In genomic region chr7:26182283-26182682, GRCh38 we compare ENCODE assay signal across 13 cellular contexts. TPM values are rescaled to one million over a fixed set of nuclear protein-coding genes. Genes with fewer than 3 reads are reported as not detected.
DNase-seq lines count a peak whose midpoint lies in the region; ATAC-seq, FAIRE-seq and TF ChIP-seq lines count a peak whose summit lies in the region.
"Had no signal": no experiment of that assay in that cellular context is flagged by ENCODE, and none has a peak within 500 bp of the region (broad histone marks: within the 10 kb centered on the region; RNA-seq: fewer than 3 reads in every experiment).

No MANE protein-coding gene starts in this region.

- H3K9me3 ChIP-seq in astrocyte (ENCODE audit: insufficient read depth, low read depth, low read length): no peaks in the 10 kb centered on the region
- no peaks in the 10 kb centered on the region for H3K9me3 ChIP-seq in naive thymus-derived CD4-positive, alpha-beta T cell (ENCODE audit: control insufficient read depth in 2 of 3, low read length in 3 of 3)
- H3K9me3 ChIP-seq: ascending aorta had no signal

- CTCF ChIA-PET in activated CD4-positive, alpha-beta memory T cell treated with anti-CD3 and anti-CD28 coated beads for 36 hours (lab: Charles Lee): interaction anchor here (0.8 to 1.7 kb wide), 3 partner anchors 15 to 93 kb away, joined by 3 to 9 read pairs (median 6); no protein-coding TSS in a partner anchor
- CTCF ChIA-PET in activated CD4-positive, alpha-beta memory T cell treated with anti-CD3 and anti-CD28 coated beads, Interleukin-2, amount 10 ng/mL, durations not matched to agents 7 days and 5 days (lab: Charles Lee): interaction anchor here (0.6 to 1.9 kb wide), 3 partner anchors 30 to 1003 kb away, joined by 3 to 9 read pairs (median 4); partner anchors contain the start of gene NFE2L3
- CTCF ChIA-PET in naive thymus-derived CD4-positive, alpha-beta T cell (lab: Charles Lee): interaction anchor here (0.7 to 1.4 kb wide), 2 partner anchors 15 to 103 kb away, joined by 3 read pairs; no protein-coding TSS in a partner anchor

- no peak overlapping the region for H3K4me3 ChIP-seq in astrocyte (ENCODE audit: insufficient read depth, low read depth, low read length)
- no peak overlapping the region for H3K4me3 ChIP-seq in naive thymus-derived CD4-positive, alpha-beta T cell (ENCODE audit: low read length)
- H3K4me3 ChIP-seq: ascending aorta had no signal

- H3K4me3 Mint-ChIP-seq in activated CD4-positive, alpha-beta memory T cell treated with anti-CD3 and anti-CD28 coated beads for 36 hours: no peak overlapping the region
- no peak overlapping the region for H3K4me3 Mint-ChIP-seq in activated CD4-positive, alpha-beta memory T cell treated with anti-CD3 and anti-CD28 coated beads, Interleukin-2, amount 10 ng/mL, durations not matched to agents 7 days and 5 days
- H3K4me3 Mint-ChIP-seq in astrocyte (ENCODE audit: unreplicated experiment): no peak overlapping the region
- no peak overlapping the region for H3K4me3 Mint-ChIP-seq in naive thymus-derived CD4-positive, alpha-beta T cell

- H3K27ac ChIP-seq in astrocyte (ENCODE audit: low read depth, low read length): no peak overlapping the region
- H3K27ac ChIP-seq in naive thymus-derived CD4-positive, alpha-beta T cell (ENCODE audit: low read depth, low read length): no peak overlapping the region
- H3K27ac ChIP-seq: ascending aorta, WERI-Rb-1 had no signal

- POLR2A ChIA-PET in activated CD4-positive, alpha-beta memory T cell treated with anti-CD3 and anti-CD28 coated beads for 36 hours (lab: Charles Lee): interaction anchor here (1.2 to 1.5 kb wide), 2 partner anchors 14 to 25 kb away, joined by 5 read pairs; no protein-coding TSS in a partner anchor
- POLR2A ChIA-PET in activated CD4-positive, alpha-beta memory T cell treated with anti-CD3 and anti-CD28 coated beads, Interleukin-2, amount 10 ng/mL, durations not matched to agents 7 days and 5 days (lab: Charles Lee): interaction anchor here (1.0 to 5.5 kb wide), 8 partner anchors 11 to 49 kb away, joined by 3 to 72 read pairs (median 4); partner anchors contain the start of gene NFE2L3
- POLR2A ChIA-PET in naive thymus-derived CD4-positive, alpha-beta T cell (lab: Charles Lee): interaction anchor here (0.8 to 12.5 kb wide), 6 partner anchors 11 to 78 kb away, joined by 3 to 289 read pairs (median 3); partner anchors contain the start of genes CBX3 and HNRNPA2B1

- TF ChIP-seq CTCF in astrocyte (IDR thresholded peaks at IDR 0.05; ENCODE audit: insufficient read depth, low read depth, low read length): no peak

- no peaks in the 10 kb centered on the region for H3K27me3 ChIP-seq in astrocyte (ENCODE audit: insufficient read depth, low read length)
- H3K27me3 ChIP-seq in naive thymus-derived CD4-positive, alpha-beta T cell (ENCODE audit: control insufficient read depth in 2 of 2, insufficient read depth in 2 of 2, low read length in 2 of 2): no peaks in the 10 kb centered on the region
- H3K27me3 ChIP-seq: ascending aorta had no signal

- intact Hi-C loops in activated CD4-positive, alpha-beta memory T cell treated with anti-CD3 and anti-CD28 coated beads for 36 hours (cut with micrococcal nuclease): no loop called here
- intact Hi-C loops in naive thymus-derived CD4-positive, alpha-beta T cell (cut with micrococcal nuclease): no loop called here

- TF ChIP-seq RAD21 in Ishikawa (IDR thresholded peaks at IDR 0.05; ENCODE audit: low read depth): no peak; the same call in 1 of the 2 replicates

- H3K27ac Mint-ChIP-seq in activated CD4-positive, alpha-beta memory T cell treated with anti-CD3 and anti-CD28 coated beads for 36 hours: peak overlapping the region; percentile 70
- no peak overlapping the region for H3K27ac Mint-ChIP-seq in activated CD4-positive, alpha-beta memory T cell treated with anti-CD3 and anti-CD28 coated beads, Interleukin-2, amount 10 ng/mL, durations not matched to agents 7 days and 5 days
- peak overlapping the region; percentile 48 for H3K27ac Mint-ChIP-seq in astrocyte (ENCODE audit: unreplicated experiment)
- H3K27ac Mint-ChIP-seq in naive thymus-derived CD4-positive, alpha-beta T cell: peak overlapping the region in 5 of 9 donors; percentile 35 to 83 (median 45)

- peaks cover 35% of the 10 kb centered on the region for H3K36me3 Mint-ChIP-seq in activated CD4-positive, alpha-beta memory T cell treated with anti-CD3 and anti-CD28 coated beads for 36 hours
- H3K36me3 Mint-ChIP-seq in activated CD4-positive, alpha-beta memory T cell treated with anti-CD3 and anti-CD28 coated beads, Interleukin-2, amount 10 ng/mL, durations not matched to agents 7 days and 5 days (ENCODE audit: low read depth): peaks cover 43% of the 10 kb centered on the region
- H3K36me3 Mint-ChIP-seq in astrocyte (ENCODE audit: low read depth, unreplicated experiment): peaks cover 8% of the 10 kb centered on the region
- H3K36me3 Mint-ChIP-seq in naive thymus-derived CD4-positive, alpha-beta T cell: peaks cover 0 to 33% (median 22%) of the 10 kb centered on the region in 5 donors

- H3K4me2 ChIP-seq in astrocyte (ENCODE audit: low read length): no peak overlapping the region

- no peaks in the 10 kb centered on the region for H3K27me3 Mint-ChIP-seq in activated CD4-positive, alpha-beta memory T cell treated with anti-CD3 and anti-CD28 coated beads for 36 hours
- no peaks in the 10 kb centered on the region for H3K27me3 Mint-ChIP-seq in activated CD4-positive, alpha-beta memory T cell treated with anti-CD3 and anti-CD28 coated beads, Interleukin-2, amount 10 ng/mL, durations not matched to agents 7 days and 5 days
- no peaks in the 10 kb centered on the region for H3K27me3 Mint-ChIP-seq in astrocyte (ENCODE audit: low read depth, unreplicated experiment)
- H3K27me3 Mint-ChIP-seq in naive thymus-derived CD4-positive, alpha-beta T cell: no peaks in the 10 kb centered on the region

- H3K9me3 Mint-ChIP-seq in activated CD4-positive, alpha-beta memory T cell treated with anti-CD3 and anti-CD28 coated beads for 36 hours: no peaks in the 10 kb centered on the region
- no peaks in the 10 kb centered on the region for H3K9me3 Mint-ChIP-seq in activated CD4-positive, alpha-beta memory T cell treated with anti-CD3 and anti-CD28 coated beads, Interleukin-2, amount 10 ng/mL, durations not matched to agents 7 days and 5 days
- H3K9me3 Mint-ChIP-seq in astrocyte (ENCODE audit: unreplicated experiment): no peaks in the 10 kb centered on the region
- peaks cover 0 to 14% (median 0%) of the 10 kb centered on the region in 11 donors for H3K9me3 Mint-ChIP-seq in naive thymus-derived CD4-positive, alpha-beta T cell

- ATAC-seq in naive thymus-derived CD4-positive, alpha-beta T cell: no peak

- H3K36me3 ChIP-seq in astrocyte (ENCODE audit: insufficient read depth, low read length): peaks cover 8% of the 10 kb centered on the region
- H3K36me3 ChIP-seq in naive thymus-derived CD4-positive, alpha-beta T cell (ENCODE audit: control insufficient read depth in 2 of 3, insufficient read depth in 3 of 3, low read length in 3 of 3): no peaks in the 10 kb centered on the region

- H2AFZ ChIP-seq in astrocyte (ENCODE audit: low read depth, low read length): no peak overlapping the region

- TF ChIP-seq EP300 in Ishikawa (IDR thresholded peaks at IDR 0.05; ENCODE audit: borderline replicate concordance): peak; percentile 8; the same call in 1 of the 2 replicates

- H3K4me1 Mint-ChIP-seq in activated CD4-positive, alpha-beta memory T cell treated with anti-CD3 and anti-CD28 coated beads for 36 hours (ENCODE audit: low read depth): peaks cover 42% of the 10 kb centered on the region
- H3K4me1 Mint-ChIP-seq in activated CD4-positive, alpha-beta memory T cell treated with anti-CD3 and anti-CD28 coated beads, Interleukin-2, amount 10 ng/mL, durations not matched to agents 7 days and 5 days: peaks cover 39% of the 10 kb centered on the region
- peaks cover 28% of the 10 kb centered on the region for H3K4me1 Mint-ChIP-seq in astrocyte (ENCODE audit: low read depth, unreplicated experiment)
- H3K4me1 Mint-ChIP-seq in naive thymus-derived CD4-positive, alpha-beta T cell: peaks cover 29 to 82% (median 69%) of the 10 kb centered on the region in 7 donors

- DNase-seq in activated CD4-positive, alpha-beta memory T cell treated with anti-CD3 and anti-CD28 coated beads for 36 hours: no peak
- DNase-seq in activated CD4-positive, alpha-beta memory T cell treated with anti-CD3 and anti-CD28 coated beads, Interleukin-2, amount 10 ng/mL, durations not matched to agents 7 days and 5 days: no peak
- DNase-seq in astrocyte (ENCODE audit: low read depth): no peak
- DNase-seq in naive thymus-derived CD4-positive, alpha-beta T cell: no peak
- DNase-seq in T1000 (lab: John Stamatoyannopoulos, UW): no peak
- DNase-seq in HTR-8/SVneo (ENCODE audit: insufficient read length, low spot score): no peak
- no peak for DNase-seq in NCI-H774 (lab: John Stamatoyannopoulos, UW)
- DNase-seq: activated T-cell treated with anti-CD3 and anti-CD28 coated beads for 4 hours, NCI-H1092, NCI-H2171, WERI-Rb-1 had no signal

- peaks cover 53% of the 10 kb centered on the region for H4K20me1 ChIP-seq in astrocyte (ENCODE audit: insufficient read depth, low read length)

- no peaks in the 10 kb centered on the region for H3K79me2 ChIP-seq in astrocyte (ENCODE audit: insufficient read depth, low read length)

- no peaks in the 10 kb centered on the region for H3K4me1 ChIP-seq in astrocyte (ENCODE audit: insufficient read depth, low read length)
- H3K4me1 ChIP-seq in naive thymus-derived CD4-positive, alpha-beta T cell (ENCODE audit: control insufficient read depth in 2 of 2, insufficient read depth in 2 of 2, low read length in 2 of 2): peaks cover 0 to 4% of the 10 kb centered on the region in 2 donors

- FAIRE-seq in astrocyte (lab: Jason Lieb, UNC) (no peak), HTR-8/SVneo (lab: Jason Lieb, UNC) (no peak)

- H3K9ac ChIP-seq in astrocyte (ENCODE audit: low read length): no peak overlapping the region

RNA-seq across cellular contexts. Expression of gene HNRNPA2B1, which starts 18.3 kb away (rescaled TPM):
- 100 to 1,000 TPM; 906 to 929 TPM for total RNA-seq in activated CD4-positive, alpha-beta memory T cell treated with anti-CD3 and anti-CD28 coated beads for 36 hours
- total RNA-seq in activated CD4-positive, alpha-beta memory T cell treated with anti-CD3 and anti-CD28 coated beads, Interleukin-2, amount 10 ng/mL, durations not matched to agents 7 days and 5 days: 100 to 1,000 TPM; 696 to 705 TPM
- total RNA-seq in astrocyte: 361 and 415 TPM in 2 replicates
- total RNA-seq in naive thymus-derived CD4-positive, alpha-beta T cell: 100 to 1,000 TPM; 394 to 702 (median 437) TPM
- 100 to 1,000 TPM; 612 to 833 TPM for polyA plus RNA-seq in naive thymus-derived CD4-positive, alpha-beta T cell

RNA-seq across cellular contexts. Expression of gene CBX3, which starts 19.3 kb away (rescaled TPM):
- 100 to 1,000 TPM; 278 to 281 TPM for total RNA-seq in activated CD4-positive, alpha-beta memory T cell treated with anti-CD3 and anti-CD28 coated beads for 36 hours
- total RNA-seq in activated CD4-positive, alpha-beta memory T cell treated with anti-CD3 and anti-CD28 coated beads, Interleukin-2, amount 10 ng/mL, durations not matched to agents 7 days and 5 days: 100 to 1,000 TPM; 214 to 215 TPM
- total RNA-seq in astrocyte: 141 and 148 TPM in 2 replicates
- 100 to 1,000 TPM; 103 to 214 (median 155) TPM for total RNA-seq in naive thymus-derived CD4-positive, alpha-beta T cell
- 100 to 1,000 TPM in 1 of 2 donors, 10 to 100 TPM in 1; 86.9 to 111 TPM for polyA plus RNA-seq in naive thymus-derived CD4-positive, alpha-beta T cell

RNA-seq across cellular contexts. Expression of gene NFE2L3, which starts 30.3 kb away (rescaled TPM):
- total RNA-seq in activated CD4-positive, alpha-beta memory T cell treated with anti-CD3 and anti-CD28 coated beads for 36 hours: 10 to 100 TPM; 27.3 to 30.3 TPM
- total RNA-seq in activated CD4-positive, alpha-beta memory T cell treated with anti-CD3 and anti-CD28 coated beads, Interleukin-2, amount 10 ng/mL, durations not matched to agents 7 days and 5 days: 10 to 100 TPM; 21.5 to 24.0 TPM
- 49.0 and 50.4 TPM in 2 replicates for total RNA-seq in astrocyte
- total RNA-seq in naive thymus-derived CD4-positive, alpha-beta T cell: 10 to 100 TPM in 1 of 5 experiments, 1 to 10 TPM in 4; 1.1 to 49.5 (median 4.5) TPM
- 1 to 10 TPM; 2.6 to 4.8 TPM for polyA plus RNA-seq in naive thymus-derived CD4-positive, alpha-beta T cell
